15 cellular contexts compared by ENCODE assay signal in genomic region chr5:88805151-88805784, GRCh38.
DNase-seq lines count a peak whose midpoint lies in the region; ATAC-seq, FAIRE-seq and TF ChIP-seq lines count a peak whose summit lies in the region.
"Had no signal": no experiment of that assay in that cellular context is flagged by ENCODE, and none has a peak within 500 bp of the region (broad histone marks: within the 10 kb centered on the region; RNA-seq: fewer than 3 reads in every experiment).

No MANE protein-coding gene starts in this region.

- POLR2A ChIA-PET in activated B cell treated with CpG ODN at 0.5 μM for 24 hours (lab: Charles Lee): interaction anchor here (0.7 to 0.9 kb wide), 3 partner anchors 11 to 647 kb away, joined by 3 to 6 read pairs (median 3); no protein-coding TSS in a partner anchor

- H3K27me3 Mint-ChIP-seq in activated B cell treated with CpG ODN at 0.5 μM for 24 hours: no peaks in the 10 kb centered on the region

- no peak for DNase-seq in GM12892 (ENCODE audit: insufficient read length)
- DNase-seq in activated B cell treated with CpG ODN at 0.5 μM for 24 hours: no peak
- no peak for DNase-seq in HCEC 1CT
- DNase-seq in UCSD-AML1 (lab: John Stamatoyannopoulos, UW; ENCODE audit: unreplicated experiment): no peak
- DNase-seq in GM10266 (ENCODE audit: extremely low spot score): no peak
- no peak for DNase-seq in activated T-cell treated with anti-CD3 and anti-CD28 coated beads for 4 hours
- DNase-seq: activated naive CD8-positive, alpha-beta T cell treated with anti-CD3 and anti-CD28 coated beads, Interleukin-2, amount 10 ng/mL, durations not matched to agents 7 days and 5 days; DMS153; HFFc6; NCI-H1417 treated with DMSO at 0.1 percent for 48 hours; NCI-H524; stimulated activated CD4-positive, alpha-beta T cell treated with anti-CD3 and anti-CD28 coated beads, Interleukin-15, amount 100 ng/mL, for 24 hours had no signal

- CTCF ChIA-PET in activated B cell treated with CpG ODN at 0.5 μM for 24 hours (lab: Charles Lee): interaction anchor here (1.8 to 2.1 kb wide), 2 partner anchors 14 to 16 kb away, joined by 4 to 5 read pairs; no protein-coding TSS in a partner anchor

- TF ChIP-seq CTCF in activated B cell treated with CpG ODN at 0.5 μM for 24 hours (IDR thresholded peaks at IDR 0.05): no peak
- TF ChIP-seq CTCF in GM10266 (IDR thresholded peaks at IDR 0.05; ENCODE audit: control insufficient read depth, insufficient read depth, low read depth, missing control alignments): no peak

- intact Hi-C loops in activated B cell treated with CpG ODN at 0.5 μM for 24 hours (cut with micrococcal nuclease): loop anchor here (1.0 kb wide), 1 partner anchor 13 kb away; no protein-coding TSS in a partner anchor

- H3K4me3 Mint-ChIP-seq in activated B cell treated with CpG ODN at 0.5 μM for 24 hours: peak overlapping the region; percentile 60
- H3K4me3 Mint-ChIP-seq: activated naive CD8-positive, alpha-beta T cell treated with anti-CD3 and anti-CD28 coated beads, Interleukin-2, amount 10 ng/mL, durations not matched to agents 7 days and 5 days; HFFc6 had no signal

- H3K27ac Mint-ChIP-seq in activated B cell treated with CpG ODN at 0.5 μM for 24 hours: peak overlapping the region; percentile 85
- H3K27ac Mint-ChIP-seq: activated naive CD8-positive, alpha-beta T cell treated with anti-CD3 and anti-CD28 coated beads, Interleukin-2, amount 10 ng/mL, durations not matched to agents 7 days and 5 days; HFFc6 had no signal

- H3K36me3 Mint-ChIP-seq in activated B cell treated with CpG ODN at 0.5 μM for 24 hours (ENCODE audit: low read depth): peaks cover 83% of the 10 kb centered on the region
- H3K36me3 Mint-ChIP-seq: activated naive CD8-positive, alpha-beta T cell treated with anti-CD3 and anti-CD28 coated beads, Interleukin-2, amount 10 ng/mL, durations not matched to agents 7 days and 5 days had no signal

- peaks cover 51% of the 10 kb centered on the region for H3K4me1 Mint-ChIP-seq in activated B cell treated with CpG ODN at 0.5 μM for 24 hours
- H3K4me1 Mint-ChIP-seq: activated naive CD8-positive, alpha-beta T cell treated with anti-CD3 and anti-CD28 coated beads, Interleukin-2, amount 10 ng/mL, durations not matched to agents 7 days and 5 days had no signal

- H3K9me3 Mint-ChIP-seq in activated B cell treated with CpG ODN at 0.5 μM for 24 hours: no peaks in the 10 kb centered on the region
- H3K9me3 Mint-ChIP-seq: activated naive CD8-positive, alpha-beta T cell treated with anti-CD3 and anti-CD28 coated beads, Interleukin-2, amount 10 ng/mL, durations not matched to agents 7 days and 5 days; HFFc6 had no signal

- ATAC-seq in GM19395 (IDR thresholded peaks at IDR 0.05; ENCODE audit: unreplicated experiment) (peak; percentile 59), HG02943 (IDR thresholded peaks at IDR 0.05; ENCODE audit: low read depth, unreplicated experiment) (peak; percentile 62), activated B cell treated with CpG ODN at 0.5 μM for 24 hours (ENCODE audit: low read depth) (peak; percentile 65)
- ATAC-seq: esophagus mucosa had no signal

- TF ChIP-seq POLR2A in GM12892 (IDR thresholded peaks at IDR 0.05; ENCODE audit: low read depth, low read length): no peak

- FAIRE-seq in GM12892 (lab: Jason Lieb, UNC): peak; percentile 86
